Comparison of ENCODE assay signal across 1 cellular context in the genomic region with DNA sequence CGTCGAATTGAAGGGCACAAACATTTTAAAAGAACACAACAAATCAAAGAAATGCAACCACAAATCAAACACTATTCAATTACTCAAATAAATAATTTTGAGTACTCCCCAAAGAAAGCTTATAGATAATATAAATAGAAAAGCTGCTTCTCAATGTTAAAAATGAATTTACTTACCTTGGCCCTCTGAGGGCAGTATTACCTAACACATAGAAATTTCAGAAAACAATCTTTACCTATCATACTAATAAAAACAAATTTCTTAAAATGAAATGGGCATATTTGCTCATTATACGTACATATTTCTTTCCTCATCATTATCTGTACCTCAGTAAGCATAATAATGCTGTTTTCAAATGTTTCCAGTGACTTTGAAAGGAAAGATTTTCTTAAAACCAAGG.
TF ChIP-seq lines count a peak whose summit lies in the region.

No MANE protein-coding gene starts in this region.

TF ChIP-seq in HCT116, 20 proteins besides CTCF, POLR2A, EP300 and RAD21 (continued from another document):
- TF ChIP-seq, protein P1, sequence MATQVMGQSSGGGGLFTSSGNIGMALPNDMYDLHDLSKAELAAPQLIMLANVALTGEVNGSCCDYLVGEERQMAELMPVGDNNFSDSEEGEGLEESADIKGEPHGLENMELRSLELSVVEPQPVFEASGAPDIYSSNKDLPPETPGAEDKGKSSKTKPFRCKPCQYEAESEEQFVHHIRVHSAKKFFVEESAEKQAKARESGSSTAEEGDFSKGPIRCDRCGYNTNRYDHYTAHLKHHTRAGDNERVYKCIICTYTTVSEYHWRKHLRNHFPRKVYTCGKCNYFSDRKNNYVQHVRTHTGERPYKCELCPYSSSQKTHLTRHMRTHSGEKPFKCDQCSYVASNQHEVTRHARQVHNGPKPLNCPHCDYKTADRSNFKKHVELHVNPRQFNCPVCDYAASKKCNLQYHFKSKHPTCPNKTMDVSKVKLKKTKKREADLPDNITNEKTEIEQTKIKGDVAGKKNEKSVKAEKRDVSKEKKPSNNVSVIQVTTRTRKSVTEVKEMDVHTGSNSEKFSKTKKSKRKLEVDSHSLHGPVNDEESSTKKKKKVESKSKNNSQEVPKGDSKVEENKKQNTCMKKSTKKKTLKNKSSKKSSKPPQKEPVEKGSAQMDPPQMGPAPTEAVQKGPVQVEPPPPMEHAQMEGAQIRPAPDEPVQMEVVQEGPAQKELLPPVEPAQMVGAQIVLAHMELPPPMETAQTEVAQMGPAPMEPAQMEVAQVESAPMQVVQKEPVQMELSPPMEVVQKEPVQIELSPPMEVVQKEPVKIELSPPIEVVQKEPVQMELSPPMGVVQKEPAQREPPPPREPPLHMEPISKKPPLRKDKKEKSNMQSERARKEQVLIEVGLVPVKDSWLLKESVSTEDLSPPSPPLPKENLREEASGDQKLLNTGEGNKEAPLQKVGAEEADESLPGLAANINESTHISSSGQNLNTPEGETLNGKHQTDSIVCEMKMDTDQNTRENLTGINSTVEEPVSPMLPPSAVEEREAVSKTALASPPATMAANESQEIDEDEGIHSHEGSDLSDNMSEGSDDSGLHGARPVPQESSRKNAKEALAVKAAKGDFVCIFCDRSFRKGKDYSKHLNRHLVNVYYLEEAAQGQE (IDR thresholded peaks at IDR 0.05; ENCODE audit: low read depth), result no peak
- TF ChIP-seq SRF (IDR thresholded peaks at IDR 0.05; ENCODE audit: low read depth), result no peak
- no peak for TF ChIP-seq TCF7L2 (IDR thresholded peaks at IDR 0.05; ENCODE audit: borderline replicate concordance, extremely low read depth, insufficient read depth, insufficient read length)
- no peak for TF ChIP-seq EZH2phosphoT487 (IDR thresholded peaks at IDR 0.05; ENCODE audit: borderline replicate concordance)
- TF ChIP-seq CBX3 (IDR thresholded peaks at IDR 0.05; ENCODE audit: low read depth), result no peak
- TF ChIP-seq EZH2 (IDR thresholded peaks at IDR 0.05), result no peak
